Comparison of ENCODE assay signal across 33 cellular contexts in the genomic region with DNA sequence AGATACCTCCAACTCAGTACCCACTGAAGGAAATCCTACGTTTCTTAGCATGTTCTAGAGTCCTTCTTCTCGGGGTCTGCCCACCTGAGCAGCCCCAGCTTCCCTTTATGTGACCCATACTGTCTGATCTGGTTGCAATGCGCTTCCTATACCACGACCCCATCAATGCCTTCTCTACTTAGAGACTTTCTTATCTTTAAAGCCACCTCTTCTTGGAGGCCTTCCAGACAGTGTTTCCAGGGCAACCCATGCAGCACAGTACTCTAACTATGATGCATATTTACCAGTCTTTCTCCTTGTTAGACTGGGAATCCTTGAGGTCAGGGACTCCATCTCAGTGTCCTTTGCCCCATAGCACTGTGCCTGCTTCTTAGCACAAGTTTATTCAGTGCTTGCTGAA.
"Had no signal": no experiment of that assay in that cellular context is flagged by ENCODE, and none has a peak within 500 bp of the region (broad histone marks: within the 10 kb centered on the region; RNA-seq: fewer than 3 reads in every experiment).

No MANE protein-coding gene starts in this region.

- ATAC-seq: activated CD8-positive, alpha-beta memory T cell treated with anti-CD3 and anti-CD28 coated beads, Interleukin-2, amount 10 ng/mL, durations not matched to agents 7 days and 5 days; activated naive CD8-positive, alpha-beta T cell treated with anti-CD3 and anti-CD28 coated beads, Interleukin-2, amount 50 U/mL, for 24 hours; PC-3; SK-N-SH treated with all-trans-retinoic acid at 6 μM for 48 hours had no signal

- DNase-seq: activated B cell treated with CpG ODN at 0.5 μM for 24 hours; activated CD4-positive, alpha-beta memory T cell treated with anti-CD3 and anti-CD28 coated beads, Interleukin-2, amount 10 ng/mL, durations not matched to agents 7 days and 5 days; activated CD4-positive, alpha-beta T cell treated with anti-CD3 and anti-CD28 coated beads for 4 hours; activated CD4-positive, alpha-beta T cell treated with anti-CD3 and anti-CD28 coated beads, Interleukin-2, amount 50 U/mL, for 1 hour; activated CD4-positive, CD25-positive, alpha-beta regulatory T cell treated with anti-CD3 and anti-CD28 coated beads, Interleukin-2, amount 50 U/mL, for 72 hours; activated CD8-positive, alpha-beta memory T cell treated with anti-CD3 and anti-CD28 coated beads for 24 hours; activated CD8-positive, alpha-beta memory T cell treated with anti-CD3 and anti-CD28 coated beads, Interleukin-2, amount 10 ng/mL, durations not matched to agents 7 days and 5 days; activated CD8-positive, alpha-beta memory T cell treated with anti-CD3 and anti-CD28 coated beads, Interleukin-2, amount 50 U/mL, for 48 hours; activated effector memory CD4-positive, alpha-beta T cell treated with Interleukin-2 at 50 U/mL for 16 hours; activated naive CD4-positive, alpha-beta T cell treated with anti-CD3 and anti-CD28 coated beads, Interleukin-2, amount 10 ng/mL, durations not matched to agents 7 days and 5 days; activated naive CD8-positive, alpha-beta T cell treated with anti-CD3 and anti-CD28 coated beads, Interleukin-2, amount 50 U/mL, for 24 hours; activated T-cell treated with anti-CD3 and anti-CD28 coated beads, Interleukin-2, amount 50 U/mL, for 48 hours; aorta; Kasumi-1; MG63; NCI-H1048; NCI-H1105 treated with DMSO at 0.1 percent for 48 hours; NCI-H1694; NCI-H1930; NCI-H345; NCI-H524 treated with DMSO at 0.1 percent for 48 hours; PC-3; Peyer's patch; RPMI8226; SHP77 treated with DMSO at 0.1 percent for 48 hours; T-helper 1 cell; T-helper 2 cell; T-helper 9 cell had no signal

- H3K4me3 ChIP-seq: cardiac muscle cell, MG63, Peyer's patch had no signal

- H3K9me3 Mint-ChIP-seq: activated CD4-positive, alpha-beta memory T cell treated with anti-CD3 and anti-CD28 coated beads, Interleukin-2, amount 10 ng/mL, durations not matched to agents 7 days and 5 days; activated naive CD4-positive, alpha-beta T cell treated with anti-CD3 and anti-CD28 coated beads, Interleukin-2, amount 10 ng/mL, durations not matched to agents 7 days and 5 days; activated naive CD8-positive, alpha-beta T cell treated with anti-CD3 and anti-CD28 coated beads, Interleukin-2, amount 50 U/mL, for 24 hours; central memory CD8-positive, alpha-beta T cell had no signal

- H3K4me1 Mint-ChIP-seq: activated B cell treated with CpG ODN at 0.5 μM for 24 hours; activated CD4-positive, alpha-beta memory T cell treated with anti-CD3 and anti-CD28 coated beads, Interleukin-2, amount 10 ng/mL, durations not matched to agents 7 days and 5 days; activated CD8-positive, alpha-beta memory T cell treated with anti-CD3 and anti-CD28 coated beads, Interleukin-2, amount 10 ng/mL, durations not matched to agents 7 days and 5 days; activated naive CD4-positive, alpha-beta T cell treated with anti-CD3 and anti-CD28 coated beads, Interleukin-2, amount 10 ng/mL, durations not matched to agents 7 days and 5 days; activated naive CD8-positive, alpha-beta T cell treated with anti-CD3 and anti-CD28 coated beads, Interleukin-2, amount 50 U/mL, for 24 hours; central memory CD8-positive, alpha-beta T cell had no signal

- H3K27ac Mint-ChIP-seq: activated B cell treated with CpG ODN at 0.5 μM for 24 hours; activated CD4-positive, alpha-beta memory T cell treated with anti-CD3 and anti-CD28 coated beads, Interleukin-2, amount 10 ng/mL, durations not matched to agents 7 days and 5 days; activated CD8-positive, alpha-beta memory T cell treated with anti-CD3 and anti-CD28 coated beads, Interleukin-2, amount 10 ng/mL, durations not matched to agents 7 days and 5 days; activated naive CD4-positive, alpha-beta T cell treated with anti-CD3 and anti-CD28 coated beads, Interleukin-2, amount 10 ng/mL, durations not matched to agents 7 days and 5 days; activated naive CD8-positive, alpha-beta T cell; activated naive CD8-positive, alpha-beta T cell treated with anti-CD3 and anti-CD28 coated beads, Interleukin-2, amount 50 U/mL, for 24 hours had no signal

- H3K4me3 Mint-ChIP-seq: activated B cell treated with CpG ODN at 0.5 μM for 24 hours; activated CD4-positive, alpha-beta memory T cell treated with anti-CD3 and anti-CD28 coated beads, Interleukin-2, amount 10 ng/mL, durations not matched to agents 7 days and 5 days; activated CD8-positive, alpha-beta memory T cell treated with anti-CD3 and anti-CD28 coated beads, Interleukin-2, amount 10 ng/mL, durations not matched to agents 7 days and 5 days; activated naive CD4-positive, alpha-beta T cell treated with anti-CD3 and anti-CD28 coated beads, Interleukin-2, amount 10 ng/mL, durations not matched to agents 7 days and 5 days; activated naive CD8-positive, alpha-beta T cell; activated naive CD8-positive, alpha-beta T cell treated with anti-CD3 and anti-CD28 coated beads, Interleukin-2, amount 50 U/mL, for 24 hours; central memory CD8-positive, alpha-beta T cell had no signal

- H3K36me3 Mint-ChIP-seq: activated CD8-positive, alpha-beta memory T cell treated with anti-CD3 and anti-CD28 coated beads, Interleukin-2, amount 10 ng/mL, durations not matched to agents 7 days and 5 days; activated naive CD4-positive, alpha-beta T cell treated with anti-CD3 and anti-CD28 coated beads, Interleukin-2, amount 10 ng/mL, durations not matched to agents 7 days and 5 days had no signal

- H3K27ac ChIP-seq: cardiac muscle cell, Peyer's patch, VCaP had no signal
